Comparison of ENCODE assay signal across 1 cellular context in genomic region chr19:37763488-37763887, GRCh38.
TF ChIP-seq lines count a peak whose summit lies in the region.

No MANE protein-coding gene starts in this region.

TF ChIP-seq in A549, 52 proteins besides CTCF, POLR2A, EP300 and RAD21:
- no peak for TF ChIP-seq FOSL2 (IDR thresholded peaks at IDR 0.05)
- TF ChIP-seq FOSL2 (CRISPR knock-in tag; IDR thresholded peaks at IDR 0.05): 0 out of 2 replicates have a peak, but pooled peaks have one; percentile 7
- no peak for TF ChIP-seq CBX2 (IDR thresholded peaks at IDR 0.05; ENCODE audit: borderline replicate concordance, low read depth)
